ENCODE assay signal across 26 cellular contexts in the genomic region with DNA sequence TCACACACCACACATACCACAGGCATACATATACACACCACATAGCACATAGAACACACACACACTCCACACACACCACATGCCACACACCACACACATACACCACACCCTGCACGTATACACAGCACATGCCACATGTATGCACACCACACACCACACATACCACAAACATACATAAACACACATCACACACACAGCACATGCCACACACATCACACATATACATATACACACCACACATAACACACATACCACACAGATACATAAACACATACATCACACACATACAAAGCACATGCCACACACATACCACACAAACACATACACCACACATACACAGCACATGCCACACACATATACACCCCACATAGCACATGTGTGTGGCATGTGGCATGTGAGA.
"Had no signal": no experiment of that assay in that cellular context is flagged by ENCODE, and none has a peak within 500 bp of the region (broad histone marks: within the 10 kb centered on the region; RNA-seq: fewer than 3 reads in every experiment).

No MANE protein-coding gene starts in this region.

- H3K4me3 Mint-ChIP-seq: naive thymus-derived CD4-positive, alpha-beta T cell; nephron progenitor cell; stimulated activated memory B cell treated with anti-CD40 and anti-IgM and Interleukin-4, amounts not matched to agents 10 μg/mL and 1 μg/mL and 100 μg/mL, for 72 hours had no signal

- H3K27ac Mint-ChIP-seq: nephron progenitor cell; stimulated activated memory B cell treated with anti-CD40 and anti-IgM and Interleukin-4, amounts not matched to agents 10 μg/mL and 1 μg/mL and 100 μg/mL, for 72 hours had no signal

- H2AFZ ChIP-seq: parathyroid adenoma had no signal

- H3K4me1 ChIP-seq: esophagus squamous epithelium, gastroesophageal sphincter, parathyroid adenoma, psoas muscle, stomach, vagina had no signal

- H3K9ac ChIP-seq: parathyroid adenoma had no signal

- H3K4me1 Mint-ChIP-seq: nephron progenitor cell had no signal

- H3K36me3 Mint-ChIP-seq: stimulated activated memory B cell treated with anti-CD40 and anti-IgM and Interleukin-4, amounts not matched to agents 10 μg/mL and 1 μg/mL and 100 μg/mL, for 72 hours had no signal

- DNase-seq: cortex of kidney; dorsolateral prefrontal cortex; effector CD8-positive, alpha-beta T cell; esophagus squamous epithelium; foreskin fibroblast; kidney; left cardiac atrium; left ventricle myocardium superior; mesendoderm; naive thymus-derived CD4-positive, alpha-beta T cell; nephron progenitor cell; psoas muscle; retina; spleen; stimulated activated CD4-positive, alpha-beta T cell treated with anti-CD3 and anti-CD28 coated beads, Interleukin-15, amount 100 ng/mL, for 24 hours; stimulated activated CD4-positive, alpha-beta T cell treated with anti-CD3 and anti-CD28 coated beads, Interleukin-1b, Interleukin-23, amount 100 ng/mL, for 48 hours; stimulated activated CD4-positive, alpha-beta T cell treated with anti-CD3 and anti-CD28 coated beads, Interleukin-4, amount 100 ng/mL, for 24 hours; stomach; substantia nigra had no signal

- H3K9me3 ChIP-seq: gastroesophageal sphincter, psoas muscle, spleen, upper lobe of left lung had no signal

- H3K4me3 ChIP-seq: dorsolateral prefrontal cortex, esophagus squamous epithelium, gastroesophageal sphincter, psoas muscle, spleen, stomach, upper lobe of left lung, vagina had no signal

- H3K27me3 ChIP-seq: esophagus squamous epithelium, upper lobe of left lung, vagina had no signal

- H3K36me3 ChIP-seq: esophagus squamous epithelium, gastroesophageal sphincter, spleen, stomach, upper lobe of left lung, vagina had no signal

- H3K79me2 ChIP-seq: parathyroid adenoma had no signal

- FAIRE-seq: endometrium, kidney had no signal

- H3K27ac ChIP-seq: dorsolateral prefrontal cortex, esophagus squamous epithelium, gastroesophageal sphincter, parathyroid adenoma, psoas muscle, spleen, stomach, upper lobe of left lung, vagina had no signal

- ATAC-seq: gastroesophageal sphincter; left ventricle myocardium superior; naive thymus-derived CD4-positive, alpha-beta T cell; psoas muscle; sciatic nerve; stimulated activated memory B cell treated with anti-CD40 and anti-IgM and Interleukin-4, amounts not matched to agents 10 μg/mL and 1 μg/mL and 100 μg/mL, for 72 hours had no signal
